In the genomic region with DNA sequence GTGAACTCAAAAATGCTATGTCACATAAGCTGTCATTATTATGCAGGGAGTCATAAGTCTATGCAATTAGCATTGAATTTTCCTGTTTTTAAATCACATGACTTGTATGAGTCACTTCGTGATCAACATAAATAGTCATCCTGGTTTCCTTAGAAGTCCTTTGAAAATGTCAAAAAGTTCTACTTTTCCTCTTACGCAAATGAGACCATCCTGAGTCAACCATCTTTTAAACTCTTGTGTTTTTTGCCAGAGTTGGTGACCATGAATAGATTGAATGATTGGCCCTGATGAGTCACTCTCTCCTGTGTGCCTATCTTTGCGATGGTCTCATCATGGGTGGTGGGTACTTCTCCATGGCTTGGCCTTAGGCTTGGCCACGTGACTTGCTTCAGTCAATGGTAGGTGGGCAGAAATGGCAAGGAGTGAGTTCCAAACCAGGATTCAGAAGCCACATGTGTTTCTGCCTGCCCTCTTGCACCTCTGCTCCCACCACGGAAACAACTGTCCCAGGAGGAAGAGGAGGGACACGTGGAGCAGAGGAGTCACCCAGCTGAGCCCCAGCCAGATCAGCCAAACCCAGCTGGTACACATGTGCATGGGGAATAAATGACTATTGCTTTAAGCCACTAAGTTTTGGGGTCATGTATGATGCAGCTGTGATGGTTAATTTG, we compare ENCODE assay signal across 1 cellular context.
TF ChIP-seq lines count a peak whose summit lies in the region.

No MANE protein-coding gene starts in this region.

TF ChIP-seq in HCT116, 20 proteins besides CTCF, POLR2A, EP300 and RAD21 (continued from another document):
- TF ChIP-seq, protein P1, sequence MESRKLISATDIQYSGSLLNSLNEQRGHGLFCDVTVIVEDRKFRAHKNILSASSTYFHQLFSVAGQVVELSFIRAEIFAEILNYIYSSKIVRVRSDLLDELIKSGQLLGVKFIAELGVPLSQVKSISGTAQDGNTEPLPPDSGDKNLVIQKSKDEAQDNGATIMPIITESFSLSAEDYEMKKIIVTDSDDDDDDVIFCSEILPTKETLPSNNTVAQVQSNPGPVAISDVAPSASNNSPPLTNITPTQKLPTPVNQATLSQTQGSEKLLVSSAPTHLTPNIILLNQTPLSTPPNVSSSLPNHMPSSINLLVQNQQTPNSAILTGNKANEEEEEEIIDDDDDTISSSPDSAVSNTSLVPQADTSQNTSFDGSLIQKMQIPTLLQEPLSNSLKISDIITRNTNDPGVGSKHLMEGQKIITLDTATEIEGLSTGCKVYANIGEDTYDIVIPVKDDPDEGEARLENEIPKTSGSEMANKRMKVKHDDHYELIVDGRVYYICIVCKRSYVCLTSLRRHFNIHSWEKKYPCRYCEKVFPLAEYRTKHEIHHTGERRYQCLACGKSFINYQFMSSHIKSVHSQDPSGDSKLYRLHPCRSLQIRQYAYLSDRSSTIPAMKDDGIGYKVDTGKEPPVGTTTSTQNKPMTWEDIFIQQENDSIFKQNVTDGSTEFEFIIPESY (IDR thresholded peaks at IDR 0.05; ENCODE audit: extremely low read depth, insufficient replicate concordance, low read length), result no peak
- no peak for TF ChIP-seq ELF1 (IDR thresholded peaks at IDR 0.05; ENCODE audit: borderline replicate concordance, low read depth)
- TF ChIP-seq, protein P2, sequence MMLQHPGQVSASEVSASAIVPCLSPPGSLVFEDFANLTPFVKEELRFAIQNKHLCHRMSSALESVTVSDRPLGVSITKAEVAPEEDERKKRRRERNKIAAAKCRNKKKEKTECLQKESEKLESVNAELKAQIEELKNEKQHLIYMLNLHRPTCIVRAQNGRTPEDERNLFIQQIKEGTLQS (IDR thresholded peaks at IDR 0.05), result no peak
- no peak for TF ChIP-seq YY1 (IDR thresholded peaks at IDR 0.05; ENCODE audit: extremely low read depth, insufficient replicate concordance, low read depth, low read length)
- TF ChIP-seq SIN3A (IDR thresholded peaks at IDR 0.05; ENCODE audit: low read depth), result no peak
- peak; percentile 45; the same call in 1 of the 2 replicates for TF ChIP-seq JUND (IDR thresholded peaks at IDR 0.05)
- no peak for TF ChIP-seq EZH2 (IDR thresholded peaks at IDR 0.05)
- TF ChIP-seq POLR2AphosphoS5 (IDR thresholded peaks at IDR 0.05; ENCODE audit: low read depth, low read length), result no peak
- TF ChIP-seq FOSL1 (IDR thresholded peaks at IDR 0.05; ENCODE audit: low read depth), result peak; percentile 56; the same call in 1 of the 2 replicates
- TF ChIP-seq ZFX (IDR thresholded peaks at IDR 0.05), result no peak
- no peak for TF ChIP-seq EZH2phosphoT487 (IDR thresholded peaks at IDR 0.05; ENCODE audit: borderline replicate concordance)
- TF ChIP-seq, protein P3, sequence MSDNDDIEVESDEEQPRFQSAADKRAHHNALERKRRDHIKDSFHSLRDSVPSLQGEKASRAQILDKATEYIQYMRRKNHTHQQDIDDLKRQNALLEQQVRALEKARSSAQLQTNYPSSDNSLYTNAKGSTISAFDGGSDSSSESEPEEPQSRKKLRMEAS (IDR thresholded peaks at IDR 0.05), result no peak
- no peak for TF ChIP-seq TCF7L2 (IDR thresholded peaks at IDR 0.05; ENCODE audit: borderline replicate concordance, extremely low read depth, insufficient read depth, insufficient read length)
TF ChIP-seq in HCT116: peak in this region for 4.
